19 cellular contexts compared by ENCODE assay signal in genomic region chr7:133052826-133053225, GRCh38. TPM values are rescaled to one million over a fixed set of nuclear protein-coding genes. Genes with fewer than 3 reads are reported as not detected.
DNase-seq lines count a peak whose midpoint lies in the region; ATAC-seq, FAIRE-seq and TF ChIP-seq lines count a peak whose summit lies in the region.
"Had no signal": no experiment of that assay in that cellular context is flagged by ENCODE, and none has a peak within 500 bp of the region (broad histone marks: within the 10 kb centered on the region; RNA-seq: fewer than 3 reads in every experiment).

No MANE protein-coding gene starts in this region.

- H3K36me3 Mint-ChIP-seq in activated naive CD4-positive, alpha-beta T cell treated with anti-CD3 and anti-CD28 coated beads, Interleukin-2, amount 10 ng/mL, durations not matched to agents 7 days and 5 days = no peaks in the 10 kb centered on the region
- H3K36me3 Mint-ChIP-seq: activated naive CD8-positive, alpha-beta T cell treated with anti-CD3 and anti-CD28 coated beads, Interleukin-2, amount 10 ng/mL, durations not matched to agents 7 days and 5 days had no signal

- H3K27ac ChIP-seq in BLaER1 = no peak overlapping the region
- peak overlapping the region in 3 of 5 donors; percentile 2 to 5 (median 5) for H3K27ac ChIP-seq in adrenal gland
- peak overlapping the region; percentile 26 for H3K27ac ChIP-seq in foreskin keratinocyte
- peak overlapping the region; percentile 57 for H3K27ac ChIP-seq in skeletal muscle tissue (ENCODE audit: low read depth, low read length)
- H3K27ac ChIP-seq in prostate gland = no peak overlapping the region

- peak overlapping the region; percentile 66 for H3K4me2 ChIP-seq in BLaER1

- no peaks in the 10 kb centered on the region for H3K4me1 Mint-ChIP-seq in activated naive CD4-positive, alpha-beta T cell treated with anti-CD3 and anti-CD28 coated beads, Interleukin-2, amount 10 ng/mL, durations not matched to agents 7 days and 5 days

- FAIRE-seq in GM12891 (lab: Jason Lieb, UNC) = no peak
- FAIRE-seq: GM12892, urothelium cell line had no signal

- H3K36me3 ChIP-seq in BLaER1 = peaks cover 17% of the 10 kb centered on the region
- no peaks in the 10 kb centered on the region for H3K36me3 ChIP-seq in adrenal gland (replicated peaks in 1 of 2)
- H3K36me3 ChIP-seq in skeletal muscle tissue (ENCODE audit: control insufficient read depth in 3 of 3, insufficient read depth in 3 of 3, low read length in 3 of 3) = no peaks in the 10 kb centered on the region
- H3K36me3 ChIP-seq in prostate gland = no peaks in the 10 kb centered on the region

- TF ChIP-seq CTCF in adrenal gland (IDR thresholded peaks at IDR 0.05) (no peak), foreskin keratinocyte (conservative IDR thresholded peaks at IDR 0.05) (no peak), prostate gland (IDR thresholded peaks at IDR 0.05) (no peak)

- TF ChIP-seq POLR2A in adrenal gland (IDR thresholded peaks at IDR 0.05) (no peak), prostate gland (IDR thresholded peaks at IDR 0.05) (no peak), GM12891 (IDR thresholded peaks at IDR 0.05; ENCODE audit: low read depth, low read length) (no peak)

- H3K27me3 ChIP-seq in BLaER1 (no peaks in the 10 kb centered on the region), adrenal gland (no peaks in the 10 kb centered on the region), foreskin keratinocyte (no peaks in the 10 kb centered on the region), skeletal muscle tissue (ENCODE audit: control insufficient read depth in 3 of 3, insufficient read depth in 3 of 3, low read length in 3 of 3) (no peaks in the 10 kb centered on the region), prostate gland (replicated peaks; ENCODE audit: insufficient read depth) (no peaks in the 10 kb centered on the region)

- no peak overlapping the region for H3K4me3 ChIP-seq in BLaER1
- no peak overlapping the region for H3K4me3 ChIP-seq in adrenal gland
- H3K4me3 ChIP-seq in skeletal muscle tissue (ENCODE audit: low read length in 3 of 3) = no peak overlapping the region
- no peak overlapping the region for H3K4me3 ChIP-seq in prostate gland

- WGBS in adrenal gland, 4 donors = 35 to 74% (median 49%) methylated on average over 2 of the region's 2 CpGs
- 85% methylated on average over 2 of the region's 2 CpGs for WGBS in prostate gland

- H3K4me1 ChIP-seq in BLaER1 (peaks cover 54% of the 10 kb centered on the region), adrenal gland (replicated peaks in 1 of 2) (peaks cover 29 to 49% of the 10 kb centered on the region in 2 donors), foreskin keratinocyte (peaks cover 26% of the 10 kb centered on the region), skeletal muscle tissue (ENCODE audit: control insufficient read depth in 3 of 3, insufficient read depth in 3 of 3, low read length in 3 of 3) (peaks cover 41 to 44% (median 41%) of the 10 kb centered on the region in 3 donors), prostate gland (replicated peaks) (no peaks in the 10 kb centered on the region)

- no peak for ATAC-seq in foreskin keratinocyte
- no peak for ATAC-seq in GM21390 (IDR thresholded peaks at IDR 0.05; ENCODE audit: unreplicated experiment)

- H4K20me1 ChIP-seq in BLaER1 = peaks cover 79% of the 10 kb centered on the region

- no peak overlapping the region for H3K27ac Mint-ChIP-seq in activated naive CD4-positive, alpha-beta T cell treated with anti-CD3 and anti-CD28 coated beads, Interleukin-2, amount 10 ng/mL, durations not matched to agents 7 days and 5 days
- H3K27ac Mint-ChIP-seq: activated naive CD8-positive, alpha-beta T cell treated with anti-CD3 and anti-CD28 coated beads, Interleukin-2, amount 10 ng/mL, durations not matched to agents 7 days and 5 days; activated T-cell treated with anti-CD3 and anti-CD28 coated beads, Interleukin-2, amount 50 U/mL, for 72 hours had no signal

- intact Hi-C loops in adrenal gland (cut with DNase I) (no loop called here), prostate gland (cut with DNase I) (no loop called here)

- no peaks in the 10 kb centered on the region for H3K9me3 Mint-ChIP-seq in activated naive CD4-positive, alpha-beta T cell treated with anti-CD3 and anti-CD28 coated beads, Interleukin-2, amount 10 ng/mL, durations not matched to agents 7 days and 5 days
- H3K9me3 Mint-ChIP-seq: activated naive CD8-positive, alpha-beta T cell treated with anti-CD3 and anti-CD28 coated beads, Interleukin-2, amount 10 ng/mL, durations not matched to agents 7 days and 5 days; activated T-cell treated with anti-CD3 and anti-CD28 coated beads, Interleukin-2, amount 50 U/mL, for 72 hours had no signal

- no peaks in the 10 kb centered on the region for H3K27me3 Mint-ChIP-seq in activated naive CD4-positive, alpha-beta T cell treated with anti-CD3 and anti-CD28 coated beads, Interleukin-2, amount 10 ng/mL, durations not matched to agents 7 days and 5 days
- H3K27me3 Mint-ChIP-seq: activated naive CD8-positive, alpha-beta T cell treated with anti-CD3 and anti-CD28 coated beads, Interleukin-2, amount 10 ng/mL, durations not matched to agents 7 days and 5 days had no signal

- H3K9me3 ChIP-seq in BLaER1 (no peaks in the 10 kb centered on the region), adrenal gland (replicated peaks in 1 of 3) (no peaks in the 10 kb centered on the region), skeletal muscle tissue (ENCODE audit: control insufficient read depth in 3 of 3, low read length in 3 of 3) (no peaks in the 10 kb centered on the region), prostate gland (no peaks in the 10 kb centered on the region)

- H3K4me3 Mint-ChIP-seq in activated naive CD4-positive, alpha-beta T cell treated with anti-CD3 and anti-CD28 coated beads, Interleukin-2, amount 10 ng/mL, durations not matched to agents 7 days and 5 days = no peak overlapping the region
- H3K4me3 Mint-ChIP-seq: activated naive CD8-positive, alpha-beta T cell treated with anti-CD3 and anti-CD28 coated beads, Interleukin-2, amount 10 ng/mL, durations not matched to agents 7 days and 5 days; activated T-cell treated with anti-CD3 and anti-CD28 coated beads, Interleukin-2, amount 50 U/mL, for 72 hours had no signal

- no peak overlapping the region for H3K9ac ChIP-seq in BLaER1
- peak overlapping the region in 1 of 3 donors; percentile 52 for H3K9ac ChIP-seq in skeletal muscle tissue (ENCODE audit: low read depth in 1 of 3, low read length in 3 of 3)

- DNase-seq in adrenal gland = no peak
- DNase-seq in foreskin keratinocyte = no peak
- no peak for DNase-seq in activated naive CD4-positive, alpha-beta T cell treated with anti-CD3 and anti-CD28 coated beads, Interleukin-2, amount 10 ng/mL, durations not matched to agents 7 days and 5 days
- no peak for DNase-seq in prostate gland (ENCODE audit: low spot score)
- no peak for DNase-seq in GM12891 (ENCODE audit: insufficient read length, low spot score)
- DNase-seq: activated CD4-positive, alpha-beta T cell treated with anti-CD3 and anti-CD28 coated beads, Interleukin-2, amount 50 U/mL, for 4 hours; activated naive CD8-positive, alpha-beta T cell treated with anti-CD3 and anti-CD28 coated beads, Interleukin-2, amount 10 ng/mL, durations not matched to agents 7 days and 5 days; AML-193; cerebellar nuclear complex; KG1; NCI-H82; stimulated activated CD4-positive, alpha-beta T cell treated with anti-CD3 and anti-CD28 coated beads, Interleukin-15, amount 100 ng/mL, for 24 hours; stimulated activated naive CD4-positive, alpha-beta T cell treated with Interleukin-2 at 50 U/mL for 16 hours had no signal

- CTCF ChIA-PET in activated naive CD4-positive, alpha-beta T cell treated with anti-CD3 and anti-CD28 coated beads, Interleukin-2, amount 10 ng/mL, durations not matched to agents 7 days and 5 days (lab: Charles Lee) = no interaction called here

TF ChIP-seq in GM12891, 5 proteins besides CTCF, POLR2A, EP300 and RAD21:
- no peak for TF ChIP-seq POLR2AphosphoS5 (IDR thresholded peaks at IDR 0.05; ENCODE audit: low read depth, low read length)

RNA-seq across cellular contexts. Expression of gene CHCHD3, which starts 29.1 kb away (rescaled TPM):
- total RNA-seq in adrenal gland (10 to 100 TPM; 40.8 to 96.7 (median 54.2) TPM), foreskin keratinocyte (60.3 and 70.6 TPM in 2 replicates), skeletal muscle tissue (90.8 TPM), prostate gland (10 to 100 TPM; 33.2 to 40.9 TPM)
- polyA plus RNA-seq in adrenal gland (100 to 1,000 TPM in 1 of 3 donors, 10 to 100 TPM in 2; 12.3 to 113 (median 17.4) TPM), foreskin keratinocyte (43.7 and 54.5 TPM in 2 replicates)
- 67.6 TPM for polyA plus RNA-seq in GM12891 (2012; ENCODE audit: low read depth, missing spikeins)

Comparison
In these comparisons a context has a peak if more than half of its experiments do, and no peak if none do; other contexts are left out.
1. H3K27ac ChIP-seq: peak in adrenal gland (3 of 5), foreskin keratinocyte (single experiment) and skeletal muscle tissue (single experiment); none in BLaER1 (single experiment) and prostate gland (0 of 2).